1 cellular context compared by ENCODE assay signal in genomic region chr6:134619077-134619476, GRCh38.
TF ChIP-seq lines count a peak whose summit lies in the region.

No MANE protein-coding gene starts in this region.

TF ChIP-seq in IMR-90, 13 proteins besides CTCF, POLR2A, EP300 and RAD21 (continued from another document):
- TF ChIP-seq SMC3 (IDR thresholded peaks at IDR 0.05; ENCODE audit: low read depth, low read length) (no peak), BHLHE40 (IDR thresholded peaks at IDR 0.05; ENCODE audit: low read depth, low read length) (no peak), RFX5 (IDR thresholded peaks at IDR 0.05; ENCODE audit: low read depth, low read length) (no peak), MXI1 (IDR thresholded peaks at IDR 0.05; ENCODE audit: borderline replicate concordance, low read depth, low read length) (no peak), RCOR1 (IDR thresholded peaks at IDR 0.05; ENCODE audit: insufficient replicate concordance, low read length) (no peak), CEBPB (IDR thresholded peaks at IDR 0.05; ENCODE audit: low read depth, low read length) (no peak), MAZ (IDR thresholded peaks at IDR 0.05; ENCODE audit: borderline replicate concordance, low read depth, low read length) (no peak), MAFK (IDR thresholded peaks at IDR 0.05; ENCODE audit: low read depth, low read length) (no peak), CHD1 (IDR thresholded peaks at IDR 0.05; ENCODE audit: low read depth, low read length) (no peak), FOS (IDR thresholded peaks at IDR 0.05; ENCODE audit: low read depth, low read length) (no peak), NFE2L2 (IDR thresholded peaks at IDR 0.05; ENCODE audit: low read depth, low read length) (no peak), USF2 (IDR thresholded peaks at IDR 0.05; ENCODE audit: low read depth, low read length) (no peak)
